27 cellular contexts compared by ENCODE assay signal in genomic region chr4:95398217-95398616, GRCh38.
"Had no signal": no experiment of that assay in that cellular context is flagged by ENCODE, and none has a peak within 500 bp of the region (broad histone marks: within the 10 kb centered on the region; RNA-seq: fewer than 3 reads in every experiment).

No MANE protein-coding gene starts in this region.

- H3K9me3 ChIP-seq: colonic mucosa, esophagus squamous epithelium, gastrocnemius medialis, heart right ventricle, left lung, lower lobe of right lung, mucosa of descending colon had no signal

- FAIRE-seq: endometrium, islet of Langerhans, keratinocyte had no signal

- H3K27me3 ChIP-seq: colonic mucosa, esophagus squamous epithelium, gastrocnemius medialis, heart right ventricle, left lung had no signal

- H3K9me3 Mint-ChIP-seq: dendritic cell treated with granulocyte-macrophage colony-stimulating factor and Interleukin-4, amounts not matched to agents 40 ng/mL and 50 ng/mL, for 4 days; endodermal cell; mesothelial cell of epicardium had no signal

- H3K27ac ChIP-seq: colonic mucosa, epithelial cell of prostate, esophagus squamous epithelium, gastrocnemius medialis, heart right ventricle, left lung, lower lobe of right lung had no signal

- H3K4me3 Mint-ChIP-seq: dendritic cell treated with granulocyte-macrophage colony-stimulating factor and Interleukin-4, amounts not matched to agents 40 ng/mL and 50 ng/mL, for 4 days; effector memory CD8-positive, alpha-beta T cell; endodermal cell; mesothelial cell of epicardium had no signal

- DNase-seq: colonic mucosa; cortex of kidney; effector CD8-positive, alpha-beta T cell; effector memory CD8-positive, alpha-beta T cell; endodermal cell; erythroblast; esophagus squamous epithelium; foreskin fibroblast; foreskin melanocyte; gastrocnemius medialis; glutamatergic neuron; head of caudate nucleus; heart right ventricle; hippocampal formation; left cardiac atrium; left lung; left ventricle myocardium superior; lower lobe of right lung; mesenchymal stem cell; mucosa of descending colon had no signal

- H3K4me3 ChIP-seq: colonic mucosa, esophagus squamous epithelium, gastrocnemius medialis, heart right ventricle, left lung, lower lobe of right lung, mucosa of descending colon had no signal

- ATAC-seq: effector memory CD8-positive, alpha-beta T cell; esophagus mucosa; gastrocnemius medialis; heart right ventricle; left cardiac atrium; left lung; left ventricle myocardium superior; lower lobe of right lung; mucosa of descending colon had no signal

- H3K4me1 ChIP-seq: colonic mucosa, esophagus squamous epithelium, gastrocnemius medialis, left lung, lower lobe of right lung had no signal

- H3K27me3 Mint-ChIP-seq: dendritic cell treated with granulocyte-macrophage colony-stimulating factor and Interleukin-4, amounts not matched to agents 40 ng/mL and 50 ng/mL, for 4 days; effector memory CD8-positive, alpha-beta T cell had no signal

- H3K36me3 ChIP-seq: colonic mucosa, esophagus squamous epithelium, gastrocnemius medialis, heart right ventricle, left lung, lower lobe of right lung had no signal

- H3K27ac Mint-ChIP-seq: dendritic cell treated with granulocyte-macrophage colony-stimulating factor and Interleukin-4, amounts not matched to agents 40 ng/mL and 50 ng/mL, for 4 days; effector memory CD8-positive, alpha-beta T cell; mesothelial cell of epicardium had no signal
